ENCODE assay signal across 8 cellular contexts in the genomic region with DNA sequence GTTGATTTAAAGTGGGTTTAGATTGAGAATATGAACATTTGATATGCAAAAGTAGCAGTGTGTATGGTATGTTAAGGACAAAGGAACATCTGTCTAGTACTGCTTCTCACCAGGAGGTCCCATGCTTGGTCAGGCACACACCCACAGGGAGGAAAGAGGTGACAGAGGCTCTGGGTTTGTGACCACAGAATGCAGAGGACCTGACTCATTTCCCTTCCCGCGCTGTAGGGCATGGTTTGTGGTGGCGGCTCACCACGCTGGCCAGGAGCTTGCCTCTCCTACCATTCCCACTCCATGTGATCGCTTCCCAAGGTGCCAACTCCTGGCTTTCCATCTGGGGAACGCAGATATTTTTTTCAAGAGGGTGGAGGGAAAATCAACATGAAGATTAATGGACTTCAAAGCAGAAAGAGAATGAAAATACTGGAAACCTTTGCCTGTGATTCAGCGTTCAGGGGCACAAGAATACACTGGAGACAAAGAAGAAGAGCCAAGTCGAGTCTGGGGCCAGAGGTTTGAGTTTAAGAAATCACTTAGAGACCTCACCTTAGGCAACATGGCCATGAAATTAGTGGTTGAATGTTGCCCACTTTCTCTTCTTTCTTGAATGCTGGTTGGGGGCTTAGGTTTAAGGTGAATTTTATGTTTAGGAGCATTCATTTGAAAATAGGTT.
DNase-seq lines count a peak whose midpoint lies in the region; ATAC-seq and TF ChIP-seq lines count a peak whose summit lies in the region.

No MANE protein-coding gene starts in this region.

- peaks cover 23% of the 10 kb centered on the region for H3K4me1 ChIP-seq in BLaER1
- no peaks in the 10 kb centered on the region for H3K4me1 ChIP-seq in body of pancreas
- H3K4me1 ChIP-seq in ascending aorta, result no peaks in the 10 kb centered on the region

- H3K27me3 ChIP-seq in BLaER1 (no peaks in the 10 kb centered on the region), body of pancreas (no peaks in the 10 kb centered on the region), ascending aorta (no peaks in the 10 kb centered on the region), H7 (ENCODE audit: control insufficient read depth, insufficient read depth, low read length) (no peaks in the 10 kb centered on the region)

- H3K4me1 Mint-ChIP-seq in osteocyte (ENCODE audit: unreplicated experiment), result peaks cover 71% of the 10 kb centered on the region

- intact Hi-C loops in body of pancreas (cut with DNase I) (no loop called here), ascending aorta (cut with DNase I) (no loop called here)

- TF ChIP-seq CTCF in osteocyte (IDR thresholded peaks at IDR 0.05), result no peak
- no peak for TF ChIP-seq CTCF in body of pancreas (IDR thresholded peaks at IDR 0.05)
- no peak for TF ChIP-seq CTCF in ascending aorta (IDR thresholded peaks at IDR 0.05)

- no peaks in the 10 kb centered on the region for H3K9me3 ChIP-seq in BLaER1
- no peaks in the 10 kb centered on the region for H3K9me3 ChIP-seq in body of pancreas
- H3K9me3 ChIP-seq in ascending aorta, result no peaks in the 10 kb centered on the region

- H3K27me3 Mint-ChIP-seq in osteocyte (ENCODE audit: unreplicated experiment), result no peaks in the 10 kb centered on the region

- H3K9ac ChIP-seq in BLaER1, result no peak overlapping the region

- no peaks in the 10 kb centered on the region for H3K36me3 Mint-ChIP-seq in osteocyte (ENCODE audit: unreplicated experiment)

- peaks cover 8% of the 10 kb centered on the region for H3K9me3 Mint-ChIP-seq in osteocyte (ENCODE audit: unreplicated experiment)

- WGBS in body of pancreas, 2 donors, result 63 to 84% methylated on average over 8 of the region's 8 CpGs

- H3K36me3 ChIP-seq in BLaER1 (no peaks in the 10 kb centered on the region), body of pancreas (replicated peaks in 1 of 2; ENCODE audit: insufficient read depth in 1 of 2, low read depth in 2 of 2) (no peaks in the 10 kb centered on the region), ascending aorta (no peaks in the 10 kb centered on the region), H7 (replicated peaks; ENCODE audit: control insufficient read depth, insufficient read depth, low read length) (no peaks in the 10 kb centered on the region)

- no peak overlapping the region for H3K27ac ChIP-seq in BLaER1
- no peak overlapping the region for H3K27ac ChIP-seq in body of pancreas
- no peak overlapping the region for H3K27ac ChIP-seq in ascending aorta

- DNase-seq in activated CD4-positive, alpha-beta T cell treated with anti-CD3 and anti-CD28 coated beads, Interleukin-2, amount 50 U/mL, for 48 hours, result peak; percentile 0 to 3
- DNase-seq in osteocyte (ENCODE audit: extremely low spot score, unreplicated experiment), result peak; percentile 87
- DNase-seq in body of pancreas, result no peak
- DNase-seq in ascending aorta (ENCODE audit: low spot score in 2 of 2), result no peak
- no peak for DNase-seq in H7

- no peaks in the 10 kb centered on the region for H4K20me1 ChIP-seq in BLaER1

- TF ChIP-seq POLR2A in body of pancreas (IDR thresholded peaks at IDR 0.05), result no peak

- peak overlapping the region; percentile 44 for H3K4me3 Mint-ChIP-seq in osteocyte (ENCODE audit: unreplicated experiment)

- H3K27ac Mint-ChIP-seq in osteocyte (ENCODE audit: unreplicated experiment), result peak overlapping the region; percentile 94

- ATAC-seq in GM19351 (IDR thresholded peaks at IDR 0.05; ENCODE audit: unreplicated experiment), result peak; percentile 98
- ATAC-seq in HG03280 (IDR thresholded peaks at IDR 0.05; ENCODE audit: unreplicated experiment), result peak; percentile 84
- ATAC-seq in body of pancreas, result no peak

- no peak overlapping the region for H3K4me3 ChIP-seq in BLaER1
- H3K4me3 ChIP-seq in body of pancreas, result no peak overlapping the region
- no peak overlapping the region for H3K4me3 ChIP-seq in ascending aorta
- no peak overlapping the region for H3K4me3 ChIP-seq in H7 (ENCODE audit: insufficient read depth, low read depth, low read length)

- peak overlapping the region; percentile 62 for H3K4me2 ChIP-seq in BLaER1

Comparison
In these comparisons a context has a peak if more than half of its experiments do, and no peak if none do; other contexts are left out.
1. DNase-seq: peak in activated CD4-positive, alpha-beta T cell treated with anti-CD3 and anti-CD28 coated beads, Interleukin-2, amount 50 U/mL, for 48 hours (2 of 2) and osteocyte (single experiment); none in body of pancreas (0 of 4), ascending aorta (0 of 2) and H7 (single experiment).